19 cellular contexts compared by ENCODE assay signal in the genomic region with DNA sequence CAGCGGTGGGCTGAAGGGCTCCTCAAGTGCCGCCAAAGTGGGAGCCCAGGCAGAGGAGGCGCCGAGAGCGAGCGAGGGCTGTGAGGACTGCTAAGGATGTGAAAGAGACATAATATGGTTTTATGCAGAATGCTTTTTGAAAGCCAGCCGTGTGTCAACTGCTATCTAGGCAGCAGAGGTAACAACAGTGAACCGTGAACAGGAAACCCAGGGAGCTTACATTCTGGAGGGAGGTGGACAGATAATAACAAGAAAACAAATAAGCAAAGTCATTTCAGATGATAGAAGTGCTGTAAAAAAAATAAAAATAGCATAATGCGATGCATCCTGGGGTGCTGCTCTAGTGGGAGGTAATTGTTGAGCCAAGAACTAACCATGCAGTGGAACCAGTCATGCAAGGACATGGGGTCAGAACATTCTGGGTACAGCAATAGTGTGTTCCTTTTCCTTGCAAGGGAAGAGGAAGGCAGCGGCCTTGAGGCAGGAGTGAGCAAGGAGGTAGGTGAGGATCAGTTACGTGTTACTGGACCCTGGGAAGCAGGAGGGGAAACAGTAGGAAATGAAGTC.
"Had no signal": no experiment of that assay in that cellular context is flagged by ENCODE, and none has a peak within 500 bp of the region (broad histone marks: within the 10 kb centered on the region; RNA-seq: fewer than 3 reads in every experiment).

No MANE protein-coding gene starts in this region.

- ATAC-seq: activated T-helper 17 cell treated with anti-CD3 and anti-CD28 coated beads, Interleukin-2, amount 50 U/mL, for 72 hours; left lung had no signal

- H3K27me3 Mint-ChIP-seq: activated T-helper 17 cell treated with anti-CD3 and anti-CD28 coated beads, Interleukin-2, amount 50 U/mL, for 72 hours had no signal

- H3K4me3 Mint-ChIP-seq: activated CD4-positive, alpha-beta T cell treated with anti-CD3 and anti-CD28 coated beads, Interleukin-2, amount 10 ng/mL, durations not matched to agents 7 days and 5 days; activated naive CD4-positive, alpha-beta T cell treated with anti-CD3 and anti-CD28 coated beads for 36 hours; activated T-helper 17 cell treated with anti-CD3 and anti-CD28 coated beads, Interleukin-2, amount 50 U/mL, for 72 hours; nephron had no signal

- H3K27ac Mint-ChIP-seq: activated CD4-positive, alpha-beta T cell treated with anti-CD3 and anti-CD28 coated beads, Interleukin-2, amount 10 ng/mL, durations not matched to agents 7 days and 5 days; activated naive CD4-positive, alpha-beta T cell treated with anti-CD3 and anti-CD28 coated beads for 36 hours; activated T-helper 17 cell treated with anti-CD3 and anti-CD28 coated beads, Interleukin-2, amount 50 U/mL, for 72 hours; nephron had no signal

- H3K27me3 ChIP-seq: cardiac muscle cell, colonic mucosa, esophagus squamous epithelium, heart right ventricle, left lung, stomach, tibial artery, vagina had no signal

- H3K9me3 ChIP-seq: colonic mucosa, esophagus squamous epithelium, heart right ventricle, left lung, stomach, tibial artery, vagina had no signal

- DNase-seq: activated CD4-positive, alpha-beta T cell treated with anti-CD3 and anti-CD28 coated beads, Interleukin-2, amount 10 ng/mL, durations not matched to agents 7 days and 5 days; activated CD8-positive, alpha-beta memory T cell treated with anti-CD3 and anti-CD28 coated beads for 24 hours; activated naive CD4-positive, alpha-beta T cell treated with anti-CD3 and anti-CD28 coated beads for 36 hours; colonic mucosa; esophagus squamous epithelium; foreskin fibroblast; heart right ventricle; left lung; mesenchymal stem cell; stimulated activated CD4-positive, alpha-beta T cell treated with anti-CD3 and anti-CD28 coated beads, Interleukin-4, amount 100 ng/mL, for 1 hour; stimulated activated CD8-positive, alpha-beta memory T cell treated with anti-CD3 and anti-CD28 coated beads, Interleukin-4, amount 100 ng/mL, for 48 hours; stomach; tibial artery; WERI-Rb-1 had no signal

- H3K9me3 Mint-ChIP-seq: activated naive CD4-positive, alpha-beta T cell treated with anti-CD3 and anti-CD28 coated beads for 36 hours; activated T-helper 17 cell treated with anti-CD3 and anti-CD28 coated beads, Interleukin-2, amount 50 U/mL, for 72 hours had no signal

- FAIRE-seq: islet of Langerhans had no signal

- H3K27ac ChIP-seq: cardiac muscle cell, colonic mucosa, esophagus squamous epithelium, heart right ventricle, left lung, stomach, tibial artery, vagina, WERI-Rb-1 had no signal

- H3K4me1 Mint-ChIP-seq: activated T-helper 17 cell treated with anti-CD3 and anti-CD28 coated beads, Interleukin-2, amount 50 U/mL, for 72 hours; nephron had no signal

- H3K36me3 ChIP-seq: cardiac muscle cell, colonic mucosa, esophagus squamous epithelium, heart right ventricle, left lung, stomach, tibial artery, vagina, WERI-Rb-1 had no signal

- H3K4me1 ChIP-seq: colonic mucosa, esophagus squamous epithelium, stomach, vagina had no signal

- H3K4me3 ChIP-seq: cardiac muscle cell, colonic mucosa, esophagus squamous epithelium, heart right ventricle, left lung, stomach, tibial artery, vagina had no signal
